Comparison of ENCODE assay signal across 13 cellular contexts in genomic region chr22:31192513-31192912, GRCh38. TPM values are rescaled to one million over a fixed set of nuclear protein-coding genes. Genes with fewer than 3 reads are reported as not detected.
DNase-seq lines count a peak whose midpoint lies in the region; ATAC-seq and TF ChIP-seq lines count a peak whose summit lies in the region.
"Had no signal": no experiment of that assay in that cellular context is flagged by ENCODE, and none has a peak within 500 bp of the region (broad histone marks: within the 10 kb centered on the region; RNA-seq: fewer than 3 reads in every experiment).

No MANE protein-coding gene starts in this region.

- no peaks in the 10 kb centered on the region for H3K79me1 ChIP-seq in trophoblast cell (ENCODE audit: low read length)
- peaks cover 3% of the 10 kb centered on the region for H3K79me1 ChIP-seq in H9 (ENCODE audit: insufficient read depth, low read depth, low read length, poor library complexity, severe bottlenecking)

- TF ChIP-seq POLR2A in HCT116 (IDR thresholded peaks at IDR 0.05; ENCODE audit: borderline replicate concordance, extremely low read depth, insufficient read depth, insufficient read length), result no peak

- H2BK12ac ChIP-seq in trophoblast cell (ENCODE audit: low read length) (no peak overlapping the region), H9 (ENCODE audit: insufficient read length, low read depth, low read length) (no peak overlapping the region)

- no peak overlapping the region for H2AK5ac ChIP-seq in trophoblast cell (ENCODE audit: low read length)
- H2AK5ac ChIP-seq in H9 (ENCODE audit: insufficient read length, low read length), result no peak overlapping the region

- H3T11ph ChIP-seq in H9 (ENCODE audit: low read length), result no peak overlapping the region

- H3K9me3 Mint-ChIP-seq in H9, result no peaks in the 10 kb centered on the region

- H3K4me2 ChIP-seq in HCT116 (ENCODE audit: low read length) (no peak overlapping the region), trophoblast cell (ENCODE audit: low read length) (no peak overlapping the region), H9 (ENCODE audit: insufficient read depth, insufficient read length, low read length) (no peak overlapping the region)

- H2AFZ ChIP-seq in HCT116 (ENCODE audit: low read depth, low read length, poor library complexity, severe bottlenecking), result no peak overlapping the region
- H2AFZ ChIP-seq in trophoblast cell (ENCODE audit: insufficient read depth, low read length, poor library complexity), result no peak overlapping the region
- H2AFZ ChIP-seq in H9 (ENCODE audit: low read length), result no peak overlapping the region

- H3K27ac Mint-ChIP-seq in H9, result 0 out of 7 replicates have a peak overlapping the region, but pooled peaks of 1 of the 3 experiments have one; percentile 7
- H3K27ac Mint-ChIP-seq: activated naive CD8-positive, alpha-beta T cell had no signal

- no TSS peak for BruUV-seq in HCT116 (replicated peaks; lab: Mats Ljungman, UMichigan)

- TF ChIP-seq CTCF in HCT116 (IDR thresholded peaks at IDR 0.05 in 2 of 3, conservative IDR thresholded peaks at IDR 0.05 in 1 of 3; ENCODE audit: borderline replicate concordance in 1 of 3, insufficient read depth in 1 of 3, low read depth in 2 of 3, low read length in 2 of 3) (no peak), dorsolateral prefrontal cortex (IDR thresholded peaks at IDR 0.05 in 54 of 56, conservative IDR thresholded peaks at IDR 0.05 in 2 of 56; ENCODE audit: low read depth in 1 of 56, partially characterized antibody in 56 of 56) (no peak), H9 (conservative IDR thresholded peaks at IDR 0.05) (no peak)

- CTCF ChIA-PET in HCT116 (lab: Charles Lee), result interaction anchor here (1.3 kb wide), 1 partner anchor 121 kb away, joined by 3 read pairs; no protein-coding TSS in a partner anchor

- H3K9me2 ChIP-seq in HCT116 (ENCODE audit: insufficient read depth), result no peaks in the 10 kb centered on the region

- H2BK120ac ChIP-seq in trophoblast cell (ENCODE audit: insufficient read depth, low read length, poor library complexity) (no peak overlapping the region), H9 (ENCODE audit: low read depth, low read length, poor library complexity, severe bottlenecking) (no peak overlapping the region)

- H4K8ac ChIP-seq in trophoblast cell (ENCODE audit: low read depth, low read length) (no peak overlapping the region), H9 (replicated peaks; ENCODE audit: insufficient read length, low read depth, low read length) (no peak overlapping the region)

- H3K36me3 ChIP-seq in HCT116 (ENCODE audit: control insufficient read depth in 1 of 2, insufficient read depth in 2 of 2, low read length in 2 of 2), result no peaks in the 10 kb centered on the region; a peak in 1 of 4 replicates
- H3K36me3 ChIP-seq in trophoblast cell (ENCODE audit: control insufficient read depth in 1 of 2, insufficient read depth in 2 of 2, low read length in 2 of 2), result peaks cover 14 to 23% of the 10 kb centered on the region in 2 experiments

- DNase-seq in HCT116 (ENCODE audit: low read depth, low spot score) (no peak), NCI-H526 (lab: John Stamatoyannopoulos, UW) (peak; percentile 61 to 71), dorsolateral prefrontal cortex (no peak), trophoblast cell (peak; percentile 89 to 97), H9 (no peak), left colon (no peak)
- DNase-seq: DMS153, H7, left ventricle myocardium inferior, T-helper 9 cell, tibial artery had no signal

- no peaks in the 10 kb centered on the region for H3K27me3 Mint-ChIP-seq in H9 (ENCODE audit: low read depth)
- H3K27me3 Mint-ChIP-seq: activated naive CD8-positive, alpha-beta T cell had no signal

- no peak overlapping the region for H4K12ac ChIP-seq in trophoblast cell (ENCODE audit: low read depth, low read length)

- H3K23ac ChIP-seq in trophoblast cell (ENCODE audit: low read length) (no peak overlapping the region), H9 (ENCODE audit: insufficient read length, low read depth, low read length) (no peak overlapping the region)

- H3K9ac ChIP-seq in HCT116 (ENCODE audit: low read length), result no peak overlapping the region
- H3K9ac ChIP-seq in trophoblast cell (ENCODE audit: low read length), result no peak overlapping the region
- H3K9ac ChIP-seq in H9 (ENCODE audit: extremely low read depth, insufficient read length, low read length), result no peak overlapping the region

- no peak overlapping the region for H2BK15ac ChIP-seq in H9 (ENCODE audit: low read depth, low read length)

- H3K27ac ChIP-seq in HCT116 (ENCODE audit: low read depth, low read length) (no peak overlapping the region), dorsolateral prefrontal cortex (peak overlapping the region in 30 of 59 donors; percentile 0 to 70 (median 33)), trophoblast cell (ENCODE audit: low read depth, low read length) (peak overlapping the region; percentile 20), H9 (ENCODE audit: insufficient read length, low read depth, low read length) (no peak overlapping the region)
- H3K27ac ChIP-seq: left ventricle myocardium inferior, tibial artery had no signal

- H3K56ac ChIP-seq in H9 (ENCODE audit: insufficient read length, low read depth, low read length), result no peak overlapping the region

- no peaks in the 10 kb centered on the region for H3K4me1 Mint-ChIP-seq in H9

- no peak overlapping the region for H3K4ac ChIP-seq in trophoblast cell (ENCODE audit: low read depth, low read length)
- no peak overlapping the region for H3K4ac ChIP-seq in H9 (ENCODE audit: low read depth, low read length)

- POLR2A ChIA-PET in HCT116 (lab: Charles Lee), result no interaction called here

- H3K23me2 ChIP-seq in H9 (ENCODE audit: insufficient read length, low read depth, low read length, poor library complexity, severe bottlenecking), result no peaks in the 10 kb centered on the region

- H3K27me3 ChIP-seq in HCT116 (ENCODE audit: insufficient read depth, low read length), result no peaks in the 10 kb centered on the region
- no peaks in the 10 kb centered on the region for H3K27me3 ChIP-seq in dorsolateral prefrontal cortex
- H3K27me3 ChIP-seq in trophoblast cell (ENCODE audit: insufficient read depth, low read length), result no peaks in the 10 kb centered on the region
- no peaks in the 10 kb centered on the region for H3K27me3 ChIP-seq in H9 (ENCODE audit: insufficient read depth, low read length)
- H3K27me3 ChIP-seq: tibial artery had no signal

- no peaks in the 10 kb centered on the region for H4K20me1 ChIP-seq in HCT116 (ENCODE audit: insufficient read depth)
- no peaks in the 10 kb centered on the region for H4K20me1 ChIP-seq in H9 (ENCODE audit: control insufficient read depth, insufficient read depth, insufficient read length)

- RAD21 ChIA-PET in HCT116 (lab: Charles Lee; ENCODE audit: low non-redundant PET in 1 of 2, low total read pairs in 2 of 2, uncharacterized antibody in 2 of 2, unreplicated experiment in 2 of 2), result no interaction called here

- H2BK5ac ChIP-seq in trophoblast cell (ENCODE audit: low read depth, low read length, poor library complexity) (no peak overlapping the region), H9 (ENCODE audit: insufficient read length, low read length) (no peak overlapping the region)

- H4K91ac ChIP-seq in trophoblast cell (ENCODE audit: low read depth, low read length), result no peak overlapping the region
- no peak overlapping the region for H4K91ac ChIP-seq in H9 (ENCODE audit: insufficient read length, low read depth, low read length)

- TF ChIP-seq RAD21 in HCT116 (IDR thresholded peaks at IDR 0.05; ENCODE audit: low read depth), result no peak

- H4K5ac ChIP-seq in H9 (ENCODE audit: insufficient read length, low read depth, low read length), result no peak overlapping the region

- no peaks in the 10 kb centered on the region for H3K4me1 ChIP-seq in HCT116 (ENCODE audit: control insufficient read depth in 1 of 2, insufficient read depth in 2 of 2, low read length in 2 of 2)
- H3K4me1 ChIP-seq in trophoblast cell (ENCODE audit: control insufficient read depth in 1 of 2, insufficient read depth in 2 of 2, low read length in 2 of 2), result no peaks in the 10 kb centered on the region
- no peaks in the 10 kb centered on the region for H3K4me1 ChIP-seq in H9 (ENCODE audit: insufficient read depth, low read length)
- H3K4me1 ChIP-seq: left ventricle myocardium inferior had no signal

- intact Hi-C loops in HCT116 (cut with micrococcal nuclease), result no loop called here
- intact Hi-C loops in dorsolateral prefrontal cortex (cut with DNase I), result no loop called here
- intact Hi-C loops in left colon (cut with DNase I, micrococcal nuclease), result no loop called here

- H3K9me3 ChIP-seq in HCT116 (ENCODE audit: control insufficient read depth in 1 of 2, insufficient read depth in 1 of 2, low read depth in 1 of 2, low read length in 2 of 2) (no peaks in the 10 kb centered on the region), trophoblast cell (ENCODE audit: insufficient read depth, low read depth, low read length) (no peaks in the 10 kb centered on the region), H9 (ENCODE audit: control insufficient read depth, low read depth, low read length) (no peaks in the 10 kb centered on the region)
- H3K9me3 ChIP-seq: left ventricle myocardium inferior, tibial artery had no signal

- H3K4me3 Mint-ChIP-seq in H9, result no peak overlapping the region
- H3K4me3 Mint-ChIP-seq: activated naive CD8-positive, alpha-beta T cell had no signal

- no peaks in the 10 kb centered on the region for H3K79me2 ChIP-seq in HCT116 (ENCODE audit: insufficient read depth, low read length)
- no peaks in the 10 kb centered on the region for H3K79me2 ChIP-seq in trophoblast cell (ENCODE audit: control insufficient read depth, insufficient read depth, low read length, poor library complexity)
- no peaks in the 10 kb centered on the region for H3K79me2 ChIP-seq in H9 (ENCODE audit: insufficient read depth, low read length)

- no peak overlapping the region for H3K14ac ChIP-seq in trophoblast cell (ENCODE audit: low read length)
- H3K14ac ChIP-seq in H9 (ENCODE audit: insufficient read depth, low read length), result no peak overlapping the region

- H3K18ac ChIP-seq in trophoblast cell (ENCODE audit: low read length) (no peak overlapping the region), H9 (ENCODE audit: insufficient read length, low read depth, low read length) (no peak overlapping the region)

- WGBS in trophoblast cell (ENCODE audit: extremely low coverage, insufficient coverage, insufficient read length), result no CpG with 5 or more reads among the region's 2 CpGs
- no CpG with 5 or more reads among the region's 2 CpGs for WGBS in H9 (ENCODE audit: extremely low coverage, insufficient read length, low lambda C conversion rate)

- no peak overlapping the region for H2BK20ac ChIP-seq in H9 (ENCODE audit: low read depth, low read length, poor library complexity, severe bottlenecking)

- H3K36me3 Mint-ChIP-seq in H9 (ENCODE audit: insufficient read depth in 1 of 3, low read depth in 3 of 3), result peaks cover 2 to 15% (median 13%) of the 10 kb centered on the region in 3 experiments; a peak in 5 of 7 replicates

- no peak for ATAC-seq in HCT116
- ATAC-seq in HG02870 (IDR thresholded peaks at IDR 0.05; ENCODE audit: unreplicated experiment), result no peak
- ATAC-seq in left colon, result no peak

- H3K4me3 ChIP-seq in HCT116 (replicated peaks in 1 of 2; ENCODE audit: low read depth in 1 of 2, low read length in 2 of 2) (no peak overlapping the region), dorsolateral prefrontal cortex (no peak overlapping the region), trophoblast cell (ENCODE audit: low read depth, low read length) (no peak overlapping the region)
- H3K4me3 ChIP-seq: left ventricle myocardium inferior, tibial artery had no signal

RNA-seq across cellular contexts. Expression of gene LIMK2, which starts 19.6 kb away (rescaled TPM):
- total RNA-seq in HCT116 (2021; ENCODE audit: unreplicated experiment) (21.9 TPM), dorsolateral prefrontal cortex (100 to 1,000 TPM in 1 of 120 experiments, 10 to 100 TPM in 119; 16.4 to 108 (median 33.1) TPM), H9 (2021) (50.5 and 51.3 TPM in 2 replicates), left colon (100 to 1,000 TPM; 102 to 142 TPM)
- polyA plus RNA-seq in HCT116 (2012), result 14.1 and 15.2 TPM in 2 replicates
- polyA plus RNA-seq in trophoblast cell (2013), result 131 and 135 TPM in 2 replicates

RNA-seq across cellular contexts. Expression of gene RNF185, which starts 32.5 kb away (rescaled TPM):
- total RNA-seq in HCT116 (2021; ENCODE audit: unreplicated experiment), result 17.1 TPM
- polyA plus RNA-seq in HCT116 (2012), result 12.2 and 13.3 TPM in 2 replicates
- 10 to 100 TPM; 22.8 to 55.7 (median 30.8) TPM for total RNA-seq in dorsolateral prefrontal cortex
- polyA plus RNA-seq in trophoblast cell (2013), result 31.7 and 33.1 TPM in 2 replicates
- 21.3 and 24.3 TPM in 2 replicates for total RNA-seq in H9 (2021)
- total RNA-seq in left colon, result 10 to 100 TPM; 36.6 to 40.5 TPM

RNA-seq across cellular contexts. Expression of gene PLA2G3, which starts 52.2 kb away (rescaled TPM):
- total RNA-seq in HCT116 (2021; ENCODE audit: unreplicated experiment) (not detected), dorsolateral prefrontal cortex (1 to 10 TPM in 1 of 120 experiments, under 1 TPM in 41, not detected in 78; 0.15 to 1.2 (median 0.27) TPM), H9 (2021) (8.2 and 8.3 TPM in 2 replicates), left colon (under 1 TPM in 1 of 2 donors, not detected in 1; 0.49 TPM)
- not detected in 2 replicates for polyA plus RNA-seq in HCT116 (2012)
- polyA plus RNA-seq in trophoblast cell (2013), result 0.22 and 0.25 TPM in 2 replicates
- total RNA-seq: left ventricle myocardium inferior had no signal

Comparison
In these comparisons a context has a peak if more than half of its experiments do, and no peak if none do; other contexts are left out.
1. DNase-seq: peak in NCI-H526 (2 of 2) and trophoblast cell (2 of 2); none in HCT116 (single experiment), dorsolateral prefrontal cortex (0 of 10), H9 (single experiment) and left colon (0 of 2).
2. H3K27ac ChIP-seq: peak in dorsolateral prefrontal cortex (30 of 59) and trophoblast cell (single experiment); none in HCT116 (single experiment) and H9 (single experiment).